In the genomic region with DNA sequence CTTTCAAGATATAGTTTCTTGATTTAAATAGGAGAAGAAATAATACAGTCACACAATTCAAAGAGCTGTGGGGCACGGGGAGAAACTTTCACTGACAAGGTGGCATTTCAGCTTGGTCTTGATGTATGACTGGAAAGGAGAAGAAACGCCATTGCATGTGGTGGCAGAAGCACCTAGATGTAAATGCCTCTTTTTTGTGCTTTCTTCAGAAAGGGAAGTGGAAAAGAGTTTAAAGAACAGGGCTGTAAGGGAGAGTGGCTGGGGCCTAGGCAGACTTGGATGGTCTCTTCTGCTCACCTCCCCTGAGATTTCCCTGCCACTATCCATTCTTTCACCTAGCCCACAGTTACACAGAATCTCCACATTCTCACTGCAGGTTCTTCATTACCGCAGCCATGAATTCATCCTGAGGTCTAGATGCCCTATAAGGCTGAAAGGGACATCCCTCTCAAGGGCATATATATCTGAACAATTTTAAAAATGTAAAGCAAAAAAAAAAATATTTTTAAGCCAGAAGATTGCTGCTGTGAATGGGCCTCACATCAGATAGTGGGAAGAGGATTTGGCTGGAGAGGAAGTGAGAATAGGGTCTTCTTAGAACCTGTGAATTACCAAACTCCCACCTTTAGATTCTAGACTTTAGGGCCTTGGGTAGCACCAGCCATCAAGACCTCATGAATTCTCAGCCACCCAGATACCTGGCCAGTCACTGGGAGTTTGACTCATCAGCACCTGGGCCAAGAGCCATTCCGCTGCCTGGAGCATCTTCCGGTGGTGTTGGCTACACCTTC, we compare ENCODE assay signal across 21 cellular contexts. TPM values are rescaled to one million over a fixed set of nuclear protein-coding genes. Genes with fewer than 3 reads are reported as not detected.
DNase-seq lines count a peak whose midpoint lies in the region; FAIRE-seq and TF ChIP-seq lines count a peak whose summit lies in the region.
"Had no signal": no experiment of that assay in that cellular context is flagged by ENCODE, and none has a peak within 500 bp of the region (broad histone marks: within the 10 kb centered on the region; RNA-seq: fewer than 3 reads in every experiment).

No MANE protein-coding gene starts in this region.

- peaks cover 28% of the 10 kb centered on the region for H3K4me1 ChIP-seq in OCI-LY3 (ENCODE audit: low read length)
- peaks cover 56 to 62% of the 10 kb centered on the region in 2 experiments for H3K4me1 ChIP-seq in neutrophil (ENCODE audit: control insufficient read depth in 1 of 2, insufficient read depth in 1 of 2, low read depth in 1 of 2, low read length in 1 of 2)
- H3K4me1 ChIP-seq: SJCRH30 had no signal

- no peaks in the 10 kb centered on the region for H4K20me1 ChIP-seq in OCI-LY3 (ENCODE audit: insufficient read depth, low read length)

- no peaks in the 10 kb centered on the region for H3K79me2 ChIP-seq in OCI-LY3 (ENCODE audit: low read length)

- no peak for TF ChIP-seq POLR2A in GM12892 (IDR thresholded peaks at IDR 0.05; ENCODE audit: low read depth, low read length)

- DNase-seq in GM12892 (ENCODE audit: insufficient read length) (no peak), Kasumi-1 (lab: John Stamatoyannopoulos, UW) (peak; percentile 5 to 7), RKO (ENCODE audit: low spot score) (no peak), midbrain (lab: John Stamatoyannopoulos, UW) (no peak), DMS153 (lab: John Stamatoyannopoulos, UW) (no peak), occipital lobe (lab: John Stamatoyannopoulos, UW) (no peak)
- DNase-seq: ACHN; CD4-positive, alpha-beta T cell; GM23248; HCEC 1CT; NCI-H1105; NCI-H1694 treated with DMSO at 0.1 percent for 48 hours; NCI-H2107; NCI-H226; NCI-H524 treated with DMSO at 0.1 percent for 48 hours; SJCRH30; SW 1271 had no signal

- no peak overlapping the region for H2AFZ ChIP-seq in OCI-LY3 (ENCODE audit: low read depth, low read length)
- H2AFZ ChIP-seq: GM23248 had no signal

- no peak overlapping the region for H3K4me3 ChIP-seq in OCI-LY3 (ENCODE audit: low read length)
- H3K4me3 ChIP-seq in neutrophil (ENCODE audit: low read depth in 1 of 2, low read length in 1 of 2): peak overlapping the region; percentile 59 to 69
- H3K4me3 ChIP-seq: GM23248, K562, SJCRH30 had no signal

- H3K27me3 ChIP-seq in OCI-LY3 (ENCODE audit: low read depth, low read length) (peaks cover 4% of the 10 kb centered on the region; the same call in 1 of the 2 replicates), neutrophil (no peaks in the 10 kb centered on the region)
- H3K27me3 ChIP-seq: SJCRH30 had no signal

- H3K36me3 ChIP-seq in OCI-LY3 (replicated peaks; ENCODE audit: low read depth, low read length) (no peaks in the 10 kb centered on the region), neutrophil (no peaks in the 10 kb centered on the region)
- H3K36me3 ChIP-seq: SJCRH30 had no signal

- peak overlapping the region; percentile 20 for H3K4me2 ChIP-seq in OCI-LY3 (ENCODE audit: low read length)

- TF ChIP-seq CTCF in OCI-LY3 (IDR thresholded peaks at IDR 0.05; ENCODE audit: low read depth, low read length): no peak
- TF ChIP-seq CTCF in neutrophil (IDR thresholded peaks at IDR 0.05): no peak

- H3K9me3 ChIP-seq in OCI-LY3 (ENCODE audit: insufficient read depth, low read length): no peaks in the 10 kb centered on the region
- H3K9me3 ChIP-seq in neutrophil: no peaks in the 10 kb centered on the region
- H3K9me3 ChIP-seq: SJCRH30 had no signal

- FAIRE-seq in GM12892 (lab: Jason Lieb, UNC): peak; percentile 62
- FAIRE-seq: K562 had no signal

- H3K9ac ChIP-seq in OCI-LY3 (ENCODE audit: low read length): no peak overlapping the region
- H3K9ac ChIP-seq: GM23248 had no signal

- H3K27ac ChIP-seq in OCI-LY3 (ENCODE audit: low read length) (peak overlapping the region; percentile 30), neutrophil (peak overlapping the region; percentile 93)
- H3K27ac ChIP-seq: GM23248, SJCRH30 had no signal

RNA-seq across cellular contexts. Expression of a gene that starts 23.4 kb away (rescaled TPM):
- polyA plus RNA-seq in GM12892 (2012; ENCODE audit: missing spikeins): 16.9 TPM
- total RNA-seq in occipital lobe: 77.4 TPM
- total RNA-seq: CD4-positive, alpha-beta T cell; G401; GM23248 had no signal
- polyA plus RNA-seq: GM23248, K562 had no signal

Comparison
In these comparisons a context has a peak if more than half of its experiments do, and no peak if none do; other contexts are left out.
1. DNase-seq: peak in Kasumi-1 (2 of 2); none in GM12892 (single experiment), RKO (single experiment), midbrain (single experiment), DMS153 (single experiment) and occipital lobe (single experiment).